In the genomic region with DNA sequence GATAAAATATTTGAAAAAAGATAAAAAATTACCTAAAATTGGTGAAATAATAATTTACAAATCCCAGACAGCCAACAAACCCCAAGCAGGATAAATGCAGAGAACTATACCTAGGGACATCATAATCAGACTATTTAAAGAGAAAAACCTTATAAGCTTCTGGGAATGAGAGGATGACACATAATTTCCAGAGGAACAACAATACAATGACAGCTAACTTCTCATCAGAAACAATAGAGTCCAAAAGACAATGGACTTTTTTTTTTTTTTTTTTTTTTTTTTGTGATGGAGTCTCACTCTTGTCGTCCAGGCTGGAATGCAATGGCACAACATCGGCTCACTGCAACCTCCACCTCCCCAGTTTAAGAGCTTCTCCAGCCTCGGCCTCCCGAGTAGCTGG, we compare ENCODE assay signal across 28 cellular contexts.
"Had no signal": no experiment of that assay in that cellular context is flagged by ENCODE, and none has a peak within 500 bp of the region (broad histone marks: within the 10 kb centered on the region; RNA-seq: fewer than 3 reads in every experiment).

No MANE protein-coding gene starts in this region.

- DNase-seq: activated CD4-positive, alpha-beta memory T cell treated with anti-CD3 and anti-CD28 coated beads for 36 hours; activated CD4-positive, alpha-beta T cell treated with anti-CD3 and anti-CD28 coated beads for 36 hours; activated CD4-positive, alpha-beta T cell treated with anti-CD3 and anti-CD28 coated beads, Interleukin-2, amount 10 ng/mL, durations not matched to agents 24 days and 14 days; activated CD4-positive, CD25-positive, alpha-beta regulatory T cell; activated CD4-positive, CD25-positive, alpha-beta regulatory T cell treated with anti-CD3 and anti-CD28 coated beads, Interleukin-2, amount 50 U/mL, for 72 hours; activated CD8-positive, alpha-beta memory T cell treated with anti-CD3 and anti-CD28 coated beads, Interleukin-2, amount 10 ng/mL, durations not matched to agents 7 days and 5 days; activated CD8-positive, alpha-beta memory T cell treated with anti-CD3 and anti-CD28 coated beads, Interleukin-2, amount 50 U/mL, for 4 hours; activated CD8-positive, alpha-beta T cell treated with anti-CD3 and anti-CD28 coated beads, Interleukin-2, amount 10 ng/mL, durations not matched to agents 7 days and 5 days; activated effector memory CD4-positive, alpha-beta T cell treated with Interleukin-2 at 50 U/mL for 16 hours; activated gamma-delta T cell treated with Interleukin-2 at 50 U/mL for 16 hours; activated naive CD4-positive, alpha-beta T cell treated with anti-CD3 and anti-CD28 coated beads, Interleukin-2, amount 50 U/mL, for 16 hours; activated naive CD4-positive, alpha-beta T cell treated with Interleukin-2 at 50 U/mL for 16 hours; activated T-cell treated with anti-CD3 and anti-CD28 coated beads, Interleukin-2, amount 50 U/mL, for 1 hour; amniotic stem cell; anterior cingulate cortex; brain microvascular endothelial cell; cortex of kidney; effector memory CD4-positive, alpha-beta T cell; esophagus squamous epithelium; foreskin melanocyte; heart right ventricle; T-helper 2 cell had no signal

- H3K4me1 ChIP-seq: gastroesophageal sphincter had no signal

- FAIRE-seq: astrocyte, bronchial epithelial cell, colon had no signal

- H3K27me3 ChIP-seq: brain microvascular endothelial cell, esophagus squamous epithelium, gastroesophageal sphincter, heart right ventricle had no signal

- H3K36me3 ChIP-seq: brain microvascular endothelial cell had no signal

- H3K27ac ChIP-seq: brain microvascular endothelial cell, epithelial cell of prostate, esophagus squamous epithelium, gastroesophageal sphincter, heart right ventricle had no signal

- ATAC-seq: activated CD4-positive, alpha-beta T cell treated with anti-CD3 and anti-CD28 coated beads for 36 hours; activated CD8-positive, alpha-beta memory T cell treated with anti-CD3 and anti-CD28 coated beads, Interleukin-2, amount 10 ng/mL, durations not matched to agents 7 days and 5 days; activated CD8-positive, alpha-beta T cell treated with anti-CD3 and anti-CD28 coated beads, Interleukin-2, amount 10 ng/mL, durations not matched to agents 7 days and 5 days; activated T-helper 17 cell treated with anti-CD3 and anti-CD28 coated beads, Interleukin-2, amount 50 U/mL, for 72 hours; gastroesophageal sphincter; heart right ventricle had no signal

- H3K4me3 ChIP-seq: esophagus squamous epithelium, gastroesophageal sphincter, heart right ventricle had no signal
